In the genomic region with DNA sequence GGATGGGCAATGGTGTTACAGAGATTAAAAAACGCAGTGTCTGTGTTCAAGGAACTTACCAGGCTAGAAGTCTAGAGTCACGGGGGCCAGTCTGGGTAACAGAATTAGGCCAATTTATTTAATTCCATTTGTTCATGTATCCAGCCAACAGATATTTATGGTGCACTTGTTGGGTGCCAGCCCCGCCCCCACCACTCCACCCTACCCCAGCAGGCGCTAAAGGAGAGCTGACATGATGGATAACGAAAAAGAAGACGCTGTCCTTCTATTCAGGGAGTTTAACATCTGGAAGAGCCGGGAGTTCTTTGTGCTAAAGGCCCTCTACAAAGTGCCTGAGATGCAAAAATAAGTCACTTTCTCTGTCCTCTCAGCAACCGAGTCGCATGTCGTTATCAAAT, we compare ENCODE assay signal across 8 cellular contexts. TPM values are rescaled to one million over a fixed set of nuclear protein-coding genes. Genes with fewer than 3 reads are reported as not detected.
A peak's percentile ranks its signal among the peaks of the same experiment; 100 is the strongest.
DNase-seq lines count a peak whose midpoint lies in the region; ATAC-seq and TF ChIP-seq lines count a peak whose summit lies in the region.

No MANE protein-coding gene starts in this region.

- peaks cover 13 to 15% of the 10 kb centered on the region in 2 donors for H3K4me1 ChIP-seq in mucosa of rectum (ENCODE audit: control insufficient read depth in 2 of 2, insufficient read depth in 2 of 2, low read length in 2 of 2)

- peak overlapping the region; percentile 85 for H3K27ac Mint-ChIP-seq in stimulated activated naive CD8-positive, alpha-beta T cell treated with anti-CD3 and anti-CD28 coated beads, Interleukin-15, Interleukin-2, amounts not matched to agents 100 ng/mL and 50 ng/mL, for 24 hours

- no peak for DNase-seq in stimulated activated naive CD8-positive, alpha-beta T cell treated with anti-CD3 and anti-CD28 coated beads, Interleukin-15, Interleukin-2, amounts not matched to agents 100 U/mL and 50 U/mL, for 24 hours
- DNase-seq in cardiac fibroblast (ENCODE audit: low read depth in 2 of 2) (no peak), A172 (ENCODE audit: low spot score) (no peak), NCI-H2171 (lab: John Stamatoyannopoulos, UW) (no peak), CD1c-positive myeloid dendritic cell (ENCODE audit: extremely low spot score) (no peak)

- peaks cover 44% of the 10 kb centered on the region for H3K4me1 Mint-ChIP-seq in stimulated activated naive CD8-positive, alpha-beta T cell treated with anti-CD3 and anti-CD28 coated beads, Interleukin-15, Interleukin-2, amounts not matched to agents 100 ng/mL and 50 ng/mL, for 24 hours (ENCODE audit: low read depth)

- peak overlapping the region; percentile 92 for H3K4me3 Mint-ChIP-seq in stimulated activated naive CD8-positive, alpha-beta T cell treated with anti-CD3 and anti-CD28 coated beads, Interleukin-15, Interleukin-2, amounts not matched to agents 100 ng/mL and 50 ng/mL, for 24 hours

- no peaks in the 10 kb centered on the region for H3K9me3 ChIP-seq in mucosa of rectum (ENCODE audit: control insufficient read depth in 2 of 2, low read length in 2 of 2)

- H3K36me3 Mint-ChIP-seq in stimulated activated naive CD8-positive, alpha-beta T cell treated with anti-CD3 and anti-CD28 coated beads, Interleukin-15, Interleukin-2, amounts not matched to agents 100 ng/mL and 50 ng/mL, for 24 hours (ENCODE audit: low read depth), result no peaks in the 10 kb centered on the region

- no peak for TF ChIP-seq CTCF in cardiac fibroblast (IDR thresholded peaks at IDR 0.05; ENCODE audit: low read depth, low read length)

- no peaks in the 10 kb centered on the region for H3K9me3 Mint-ChIP-seq in stimulated activated naive CD8-positive, alpha-beta T cell treated with anti-CD3 and anti-CD28 coated beads, Interleukin-15, Interleukin-2, amounts not matched to agents 100 ng/mL and 50 ng/mL, for 24 hours

- peak overlapping the region; percentile 75 to 84 for H3K4me3 ChIP-seq in cardiac fibroblast (replicated peaks in 1 of 2; ENCODE audit: low read depth in 2 of 2, low read length in 2 of 2)
- H3K4me3 ChIP-seq in mucosa of rectum (ENCODE audit: low read length in 2 of 2), result peak overlapping the region; percentile 90 to 98

- H3K27me3 ChIP-seq in mucosa of rectum (ENCODE audit: control insufficient read depth in 2 of 2, insufficient read depth in 2 of 2, low read length in 2 of 2), result peaks cover 7 to 8% of the 10 kb centered on the region in 2 donors

- H3K27ac ChIP-seq in mucosa of rectum (ENCODE audit: low read depth in 2 of 2, low read length in 2 of 2), result peak overlapping the region; percentile 79 to 86

- no peak for ATAC-seq in stimulated activated naive CD8-positive, alpha-beta T cell treated with anti-CD3 and anti-CD28 coated beads, Interleukin-15, Interleukin-2, amounts not matched to agents 100 U/mL and 50 U/mL, for 24 hours
- no peak for ATAC-seq in GM21390 (IDR thresholded peaks at IDR 0.05; ENCODE audit: unreplicated experiment)

- H3K9ac ChIP-seq in mucosa of rectum (ENCODE audit: low read depth in 1 of 2, low read length in 2 of 2), result peak overlapping the region; percentile 78 to 79

- H3K36me3 ChIP-seq in mucosa of rectum (ENCODE audit: control insufficient read depth in 2 of 2, insufficient read depth in 2 of 2, low read length in 2 of 2), result no peaks in the 10 kb centered on the region

- H3K27me3 Mint-ChIP-seq in stimulated activated naive CD8-positive, alpha-beta T cell treated with anti-CD3 and anti-CD28 coated beads, Interleukin-15, Interleukin-2, amounts not matched to agents 100 ng/mL and 50 ng/mL, for 24 hours, result peaks cover 28% of the 10 kb centered on the region

RNA-seq across cellular contexts. Expression of gene BMAL1, which starts 1.1 kb away (rescaled TPM):
- 17.0 and 19.9 TPM in 2 replicates for total RNA-seq in A172 (2014; rRNA removed; shearing (Covaris generic))
